12 cellular contexts compared by ENCODE assay signal in the genomic region with DNA sequence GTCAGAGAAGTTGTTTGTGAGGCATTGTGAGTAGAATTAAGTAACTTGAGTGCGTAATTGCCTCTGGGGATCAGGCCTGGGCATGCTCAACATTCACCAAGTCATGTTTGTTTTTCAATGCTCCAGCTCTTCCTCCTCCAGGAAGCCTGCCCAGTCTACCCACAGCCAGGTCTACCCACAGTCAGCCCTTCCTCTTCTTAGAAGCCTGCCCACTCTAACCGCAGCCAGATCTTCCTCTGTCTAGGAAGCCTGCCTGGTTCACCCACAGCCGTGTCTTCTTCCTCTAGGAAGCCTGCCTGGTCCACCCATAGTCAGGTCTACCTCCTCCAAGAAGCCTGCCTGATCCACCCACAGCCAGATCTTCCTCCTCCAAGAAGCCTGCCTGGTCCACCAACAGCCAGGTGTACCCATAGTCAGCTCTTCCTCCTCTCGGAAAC. TPM values are rescaled to one million over a fixed set of nuclear protein-coding genes. Genes with fewer than 3 reads are reported as not detected.
DNase-seq lines count a peak whose midpoint lies in the region; ATAC-seq and TF ChIP-seq lines count a peak whose summit lies in the region.
"Had no signal": no experiment of that assay in that cellular context is flagged by ENCODE, and none has a peak within 500 bp of the region (broad histone marks: within the 10 kb centered on the region; RNA-seq: fewer than 3 reads in every experiment).

No MANE protein-coding gene starts in this region.

- no peaks in the 10 kb centered on the region for H3K36me3 Mint-ChIP-seq in activated CD8-positive, alpha-beta memory T cell treated with anti-CD3 and anti-CD28 coated beads, Interleukin-2, amount 10 ng/mL, durations not matched to agents 7 days and 5 days
- no peaks in the 10 kb centered on the region for H3K36me3 Mint-ChIP-seq in stimulated activated memory B cell treated with anti-CD40 and anti-IgM and Interleukin-4, amounts not matched to agents 10 μg/mL and 1 μg/mL and 100 μg/mL, for 72 hours

- TF ChIP-seq CTCF in epithelial cell of esophagus (IDR thresholded peaks at IDR 0.05; ENCODE audit: insufficient read depth, low read depth, low read length, missing control alignments): no peak
- TF ChIP-seq CTCF in smooth muscle cell (IDR thresholded peaks at IDR 0.05; ENCODE audit: borderline replicate concordance, insufficient read depth, poor library complexity, severe bottlenecking): no peak

- H3K27me3 ChIP-seq in smooth muscle cell (ENCODE audit: low read depth): no peaks in the 10 kb centered on the region
- H3K27me3 ChIP-seq: cardiac muscle cell, uterus had no signal

- no peaks in the 10 kb centered on the region for H3K9me3 ChIP-seq in smooth muscle cell (replicated peaks; ENCODE audit: low read depth)
- H3K9me3 ChIP-seq: uterus had no signal

- CTCF ChIA-PET in activated CD8-positive, alpha-beta memory T cell treated with anti-CD3 and anti-CD28 coated beads, Interleukin-2, amount 10 ng/mL, durations not matched to agents 7 days and 5 days (lab: Charles Lee): interaction anchor here (1.0 to 2.0 kb wide), 5 partner anchors 10 to 80 kb away, joined by 3 to 9 read pairs (median 5); no protein-coding TSS in a partner anchor

- peak overlapping the region; percentile 2 for H3K4me3 Mint-ChIP-seq in activated CD8-positive, alpha-beta memory T cell treated with anti-CD3 and anti-CD28 coated beads, Interleukin-2, amount 10 ng/mL, durations not matched to agents 7 days and 5 days
- no peak overlapping the region for H3K4me3 Mint-ChIP-seq in stimulated activated memory B cell treated with anti-CD40 and anti-IgM and Interleukin-4, amounts not matched to agents 10 μg/mL and 1 μg/mL and 100 μg/mL, for 72 hours

- H2AFZ ChIP-seq in smooth muscle cell (ENCODE audit: low read depth): no peak overlapping the region

- DNase-seq in activated CD8-positive, alpha-beta memory T cell treated with anti-CD3 and anti-CD28 coated beads, Interleukin-2, amount 10 ng/mL, durations not matched to agents 7 days and 5 days: peak; percentile 55
- DNase-seq in activated CD8-positive, alpha-beta memory T cell treated with anti-CD3 and anti-CD28 coated beads for 24 hours: no peak
- DNase-seq in OCI-M1 (lab: John Stamatoyannopoulos, UW): peak; percentile 64
- DNase-seq in epithelial cell of esophagus (ENCODE audit: low read depth): peak; percentile 93
- DNase-seq in smooth muscle cell (lab: John Stamatoyannopoulos, UW; ENCODE audit: unreplicated experiment): no peak
- DNase-seq: NCI-H1417 treated with DMSO at 0.1 percent for 48 hours; stimulated activated CD4-positive, alpha-beta T cell treated with anti-CD3 and anti-CD28 coated beads, Interleukin-4, amount 100 ng/mL, for 4 hours; uterus had no signal

- peak; percentile 19 for ATAC-seq in activated CD8-positive, alpha-beta memory T cell treated with anti-CD3 and anti-CD28 coated beads, Interleukin-2, amount 10 ng/mL, durations not matched to agents 7 days and 5 days
- ATAC-seq in stimulated activated memory B cell treated with anti-CD40 and anti-IgM and Interleukin-4, amounts not matched to agents 10 μg/mL and 1 μg/mL and 100 μg/mL, for 72 hours: peak; percentile 35
- ATAC-seq in GM18502 (IDR thresholded peaks at IDR 0.05; ENCODE audit: poor library complexity, unreplicated experiment): no peak
- ATAC-seq in HG03565 (IDR thresholded peaks at IDR 0.05; ENCODE audit: unreplicated experiment): no peak

- H3K4me2 ChIP-seq in smooth muscle cell: no peak overlapping the region

- 91% methylated on average over 4 of the region's 4 CpGs for WGBS in smooth muscle cell (ENCODE audit: low lambda C conversion rate)

- no peak overlapping the region for H3K27ac ChIP-seq in smooth muscle cell (ENCODE audit: low read depth)
- H3K27ac ChIP-seq: cardiac muscle cell, uterus had no signal

- H3K27ac Mint-ChIP-seq in activated CD8-positive, alpha-beta memory T cell treated with anti-CD3 and anti-CD28 coated beads, Interleukin-2, amount 10 ng/mL, durations not matched to agents 7 days and 5 days: peak overlapping the region; percentile 61
- peak overlapping the region; percentile 7 for H3K27ac Mint-ChIP-seq in stimulated activated memory B cell treated with anti-CD40 and anti-IgM and Interleukin-4, amounts not matched to agents 10 μg/mL and 1 μg/mL and 100 μg/mL, for 72 hours

- H3F3A ChIP-seq in smooth muscle cell (ENCODE audit: low read depth): peaks cover 7% of the 10 kb centered on the region

- H3K9me3 Mint-ChIP-seq in activated CD8-positive, alpha-beta memory T cell treated with anti-CD3 and anti-CD28 coated beads, Interleukin-2, amount 10 ng/mL, durations not matched to agents 7 days and 5 days (ENCODE audit: low read depth): no peaks in the 10 kb centered on the region
- no peaks in the 10 kb centered on the region for H3K9me3 Mint-ChIP-seq in stimulated activated memory B cell treated with anti-CD40 and anti-IgM and Interleukin-4, amounts not matched to agents 10 μg/mL and 1 μg/mL and 100 μg/mL, for 72 hours

- H3K9ac ChIP-seq in smooth muscle cell (ENCODE audit: low read depth): no peak overlapping the region

- peaks cover 3% of the 10 kb centered on the region for H3K27me3 Mint-ChIP-seq in activated CD8-positive, alpha-beta memory T cell treated with anti-CD3 and anti-CD28 coated beads, Interleukin-2, amount 10 ng/mL, durations not matched to agents 7 days and 5 days
- H3K27me3 Mint-ChIP-seq in stimulated activated memory B cell treated with anti-CD40 and anti-IgM and Interleukin-4, amounts not matched to agents 10 μg/mL and 1 μg/mL and 100 μg/mL, for 72 hours: no peaks in the 10 kb centered on the region

- peaks cover 43% of the 10 kb centered on the region for H3K79me2 ChIP-seq in smooth muscle cell (ENCODE audit: low read depth)

- no peaks in the 10 kb centered on the region for H3K36me3 ChIP-seq in smooth muscle cell (ENCODE audit: low read depth)
- H3K36me3 ChIP-seq: cardiac muscle cell, uterus had no signal

- peaks cover 71% of the 10 kb centered on the region for H3K4me1 Mint-ChIP-seq in activated CD8-positive, alpha-beta memory T cell treated with anti-CD3 and anti-CD28 coated beads, Interleukin-2, amount 10 ng/mL, durations not matched to agents 7 days and 5 days
- H3K4me1 Mint-ChIP-seq in stimulated activated memory B cell treated with anti-CD40 and anti-IgM and Interleukin-4, amounts not matched to agents 10 μg/mL and 1 μg/mL and 100 μg/mL, for 72 hours: peaks cover 25% of the 10 kb centered on the region

- peaks cover 28% of the 10 kb centered on the region for H3K4me1 ChIP-seq in smooth muscle cell (ENCODE audit: low read depth)

- H3K4me3 ChIP-seq in epithelial cell of esophagus (ENCODE audit: low read length) (no peak overlapping the region), smooth muscle cell (no peak overlapping the region)
- H3K4me3 ChIP-seq: cardiac muscle cell, uterus had no signal

- H4K20me1 ChIP-seq in smooth muscle cell (ENCODE audit: low read depth): peaks cover 35% of the 10 kb centered on the region

RNA-seq across cellular contexts. Expression of a gene that starts 25.0 kb away (rescaled TPM):
- total RNA-seq in activated CD8-positive, alpha-beta memory T cell treated with anti-CD3 and anti-CD28 coated beads, Interleukin-2, amount 10 ng/mL, durations not matched to agents 7 days and 5 days: 10 to 100 TPM; 15.6 to 16.2 TPM
- total RNA-seq in smooth muscle cell: 16.1 and 17.7 TPM in 2 replicates
- 26.5 and 26.6 TPM in 2 replicates for polyA plus RNA-seq in smooth muscle cell

Comparison
In these comparisons a context has a peak if more than half of its experiments do, and no peak if none do; other contexts are left out.
1. DNase-seq: peak in activated CD8-positive, alpha-beta memory T cell treated with anti-CD3 and anti-CD28 coated beads, Interleukin-2, amount 10 ng/mL, durations not matched to agents 7 days and 5 days (single experiment), OCI-M1 (single experiment) and epithelial cell of esophagus (single experiment); none in activated CD8-positive, alpha-beta memory T cell treated with anti-CD3 and anti-CD28 coated beads for 24 hours (single experiment) and smooth muscle cell (single experiment).
2. ATAC-seq: peak in activated CD8-positive, alpha-beta memory T cell treated with anti-CD3 and anti-CD28 coated beads, Interleukin-2, amount 10 ng/mL, durations not matched to agents 7 days and 5 days (single experiment) and stimulated activated memory B cell treated with anti-CD40 and anti-IgM and Interleukin-4, amounts not matched to agents 10 μg/mL and 1 μg/mL and 100 μg/mL, for 72 hours (single experiment); none in GM18502 (single experiment) and HG03565 (single experiment).